Comparison of ENCODE assay signal across 11 cellular contexts in genomic region chr22:40009231-40009769, GRCh38. TPM values are rescaled to one million over a fixed set of nuclear protein-coding genes. Genes with fewer than 3 reads are reported as not detected.
DNase-seq lines count a peak whose midpoint lies in the region; ATAC-seq and TF ChIP-seq lines count a peak whose summit lies in the region.
"Had no signal": no experiment of that assay in that cellular context is flagged by ENCODE, and none has a peak within 500 bp of the region (broad histone marks: within the 10 kb centered on the region; RNA-seq: fewer than 3 reads in every experiment).

No MANE protein-coding gene starts in this region.

- H3K9me3 Mint-ChIP-seq in CD4-positive, alpha-beta T cell, result no peaks in the 10 kb centered on the region
- no peaks in the 10 kb centered on the region for H3K9me3 Mint-ChIP-seq in activated naive CD4-positive, alpha-beta T cell treated with anti-CD3 and anti-CD28 coated beads, Interleukin-2, amount 50 U/mL, for 72 hours
- H3K9me3 Mint-ChIP-seq in immature natural killer cell (no peaks in the 10 kb centered on the region), progenitor cell of endocrine pancreas (ENCODE audit: low read depth) (peaks cover 5% of the 10 kb centered on the region)
- H3K9me3 Mint-ChIP-seq: activated B cell treated with CpG ODN at 0.5 μM for 24 hours had no signal

- ATAC-seq in CD4-positive, alpha-beta T cell (ENCODE audit: poor library complexity), result no peak
- ATAC-seq in activated naive CD4-positive, alpha-beta T cell treated with anti-CD3 and anti-CD28 coated beads, Interleukin-2, amount 50 U/mL, for 72 hours, result peak; percentile 26 to 52
- ATAC-seq in HG03469 (IDR thresholded peaks at IDR 0.05; ENCODE audit: unreplicated experiment), result no peak

- H3K36me3 Mint-ChIP-seq in CD4-positive, alpha-beta T cell (ENCODE audit: low read depth), result no peaks in the 10 kb centered on the region
- no peaks in the 10 kb centered on the region for H3K36me3 Mint-ChIP-seq in activated naive CD4-positive, alpha-beta T cell treated with anti-CD3 and anti-CD28 coated beads, Interleukin-2, amount 50 U/mL, for 72 hours
- H3K36me3 Mint-ChIP-seq in immature natural killer cell (peaks cover 0 to 4% (median 0%) of the 10 kb centered on the region in 3 donors), progenitor cell of endocrine pancreas (ENCODE audit: insufficient read depth) (peaks cover 9% of the 10 kb centered on the region)

- DNase-seq in CD4-positive, alpha-beta T cell, result no peak
- DNase-seq in M059J (ENCODE audit: low read depth) (peak; percentile 33), immature natural killer cell (peak; percentile 15 to 38 (median 16)), OCI-LY7 (ENCODE audit: low spot score) (no peak), progenitor cell of endocrine pancreas (ENCODE audit: low spot score, unreplicated experiment) (no peak), hippocampal formation (lab: John Stamatoyannopoulos, UW) (no peak)
- no peak for DNase-seq in activated naive CD4-positive, alpha-beta T cell treated with anti-CD3 and anti-CD28 coated beads, Interleukin-2, amount 50 U/mL, for 72 hours (ENCODE audit: low spot score in 2 of 2)
- DNase-seq: activated B cell treated with CpG ODN at 0.5 μM for 24 hours, DND-41, kidney glomerular epithelial cell had no signal

- H3K4me1 ChIP-seq in OCI-LY7 (ENCODE audit: insufficient read depth, low read length, poor library complexity, severe bottlenecking), result no peaks in the 10 kb centered on the region

- TF ChIP-seq CTCF in CD4-positive, alpha-beta T cell (IDR thresholded peaks at IDR 0.05), result no peak
- TF ChIP-seq CTCF in OCI-LY7 (conservative IDR thresholded peaks at IDR 0.05; ENCODE audit: low read length) (no peak), progenitor cell of endocrine pancreas (IDR thresholded peaks at IDR 0.05; ENCODE audit: unreplicated experiment) (no peak)

- no peaks in the 10 kb centered on the region for H4K20me1 ChIP-seq in OCI-LY7 (ENCODE audit: insufficient read depth, low read length)

- BruUV-seq in OCI-LY7 (replicated peaks; lab: Mats Ljungman, UMichigan), result no TSS peak

- peaks cover 11% of the 10 kb centered on the region for H3K4me1 Mint-ChIP-seq in CD4-positive, alpha-beta T cell (ENCODE audit: low read depth)
- H3K4me1 Mint-ChIP-seq in immature natural killer cell (peaks cover 15 to 19% of the 10 kb centered on the region in 2 donors), progenitor cell of endocrine pancreas (ENCODE audit: low read depth) (peaks cover 32% of the 10 kb centered on the region)
- H3K4me1 Mint-ChIP-seq: activated B cell treated with CpG ODN at 0.5 μM for 24 hours had no signal

- intact Hi-C loops in CD4-positive, alpha-beta T cell (cut with DNase I, micrococcal nuclease), result no loop called here
- intact Hi-C loops in OCI-LY7 (cut with micrococcal nuclease; ENCODE audit: unreplicated experiment), result no loop called here

- POLR2A ChIA-PET in CD4-positive, alpha-beta T cell (lab: Charles Lee), result interaction anchor here (0.9 to 2.4 kb wide), 6 partner anchors 13 to 489 kb away, joined by 3 to 14 read pairs (median 4); partner anchors contain the start of genes ATF4 and FAM83F
- POLR2A ChIA-PET in OCI-LY7 (lab: Charles Lee), result no interaction called here

- H3K9me3 ChIP-seq in CD4-positive, alpha-beta T cell (ENCODE audit: control insufficient read depth, low read length), result no peaks in the 10 kb centered on the region
- no peaks in the 10 kb centered on the region for H3K9me3 ChIP-seq in OCI-LY7 (ENCODE audit: low read length)

- H3K79me2 ChIP-seq in OCI-LY7 (ENCODE audit: insufficient read depth, low read depth, low read length), result no peaks in the 10 kb centered on the region

- no peaks in the 10 kb centered on the region for H3K36me3 ChIP-seq in OCI-LY7 (ENCODE audit: insufficient read depth, low read length)

- peak overlapping the region; percentile 72 for H3K27ac Mint-ChIP-seq in CD4-positive, alpha-beta T cell
- H3K27ac Mint-ChIP-seq in activated naive CD4-positive, alpha-beta T cell treated with anti-CD3 and anti-CD28 coated beads, Interleukin-2, amount 50 U/mL, for 72 hours, result peak overlapping the region in 1 of 2 donors; percentile 74
- H3K27ac Mint-ChIP-seq in immature natural killer cell, result peak overlapping the region in 3 of 6 donors; percentile 31 to 83 (median 71)
- H3K27ac Mint-ChIP-seq in progenitor cell of endocrine pancreas, result no peak overlapping the region
- H3K27ac Mint-ChIP-seq: activated B cell treated with CpG ODN at 0.5 μM for 24 hours had no signal

- H3K4me3 ChIP-seq in OCI-LY7 (ENCODE audit: low read depth, low read length, poor library complexity, severe bottlenecking), result no peak overlapping the region

- peak overlapping the region; percentile 84 for H3K4me3 Mint-ChIP-seq in CD4-positive, alpha-beta T cell
- H3K4me3 Mint-ChIP-seq in immature natural killer cell (peak overlapping the region; percentile 44 to 79 (median 66)), progenitor cell of endocrine pancreas (ENCODE audit: low read depth) (no peak overlapping the region)
- H3K4me3 Mint-ChIP-seq: activated B cell treated with CpG ODN at 0.5 μM for 24 hours had no signal

- no peaks in the 10 kb centered on the region for H3K9me2 ChIP-seq in OCI-LY7 (ENCODE audit: insufficient read depth, low read length)

- no peaks in the 10 kb centered on the region for H3K27me3 ChIP-seq in CD4-positive, alpha-beta T cell (ENCODE audit: control insufficient read depth, insufficient read depth, low read length)

- no peak overlapping the region for H3K4me2 ChIP-seq in OCI-LY7 (ENCODE audit: low read length)

- no peak overlapping the region for H2AFZ ChIP-seq in OCI-LY7 (ENCODE audit: low read length)

- peaks cover 14% of the 10 kb centered on the region for H3K27me3 Mint-ChIP-seq in CD4-positive, alpha-beta T cell
- H3K27me3 Mint-ChIP-seq in immature natural killer cell (ENCODE audit: low read depth in 3 of 3) (peaks cover 7 to 14% (median 8%) of the 10 kb centered on the region in 3 donors), progenitor cell of endocrine pancreas (peaks cover 3% of the 10 kb centered on the region)

- CTCF ChIA-PET in CD4-positive, alpha-beta T cell (lab: Charles Lee), result interaction anchor here (1.3 kb wide), 1 partner anchor 15 kb away, joined by 4 read pairs; no protein-coding TSS in a partner anchor
- CTCF ChIA-PET in OCI-LY7 (lab: Charles Lee; ENCODE audit: unreplicated experiment), result interaction anchor here (0.6 kb wide), 1 partner anchor 12 kb away, joined by 3 read pairs; no protein-coding TSS in a partner anchor

- no peak overlapping the region for H3K27ac ChIP-seq in CD4-positive, alpha-beta T cell (ENCODE audit: low read depth, low read length)
- no peak overlapping the region for H3K27ac ChIP-seq in OCI-LY7 (ENCODE audit: low read depth, low read length, poor library complexity, severe bottlenecking)

RNA-seq across cellular contexts. Expression of gene FAM83F, which starts 14.5 kb away (rescaled TPM):
- 1 to 10 TPM; 5.2 to 6.8 TPM for total RNA-seq in CD4-positive, alpha-beta T cell
- total RNA-seq in M059J (2014; rRNA removed; shearing (Covaris generic)), result not detected in 2 replicates
- total RNA-seq in activated naive CD4-positive, alpha-beta T cell treated with anti-CD3 and anti-CD28 coated beads, Interleukin-2, amount 50 U/mL, for 72 hours, result 1 to 10 TPM; 1.1 TPM
- polyA plus RNA-seq in immature natural killer cell, result not detected
- total RNA-seq in OCI-LY7 (2014; rRNA removed; shearing (Covaris generic)), result not detected in 2 replicates
- not detected in 2 replicates for total RNA-seq in OCI-LY7 (2022)
- 19.8 and 21.3 TPM in 2 replicates for total RNA-seq in progenitor cell of endocrine pancreas

RNA-seq across cellular contexts. Expression of gene TMA7B, which starts 49.1 kb away (rescaled TPM):
- total RNA-seq in CD4-positive, alpha-beta T cell, result 1 to 10 TPM; 5.7 to 6.5 TPM
- not detected in 2 replicates for total RNA-seq in M059J (2014; rRNA removed; shearing (Covaris generic))
- total RNA-seq in activated naive CD4-positive, alpha-beta T cell treated with anti-CD3 and anti-CD28 coated beads, Interleukin-2, amount 50 U/mL, for 72 hours, result 1 to 10 TPM; 2.4 to 2.5 TPM
- polyA plus RNA-seq in immature natural killer cell, result 1 to 10 TPM in 2 of 3 donors, not detected in 1; 1.4 to 2.1 TPM
- total RNA-seq in OCI-LY7 (2014; rRNA removed; shearing (Covaris generic)), result not detected in 2 replicates
- not detected in 2 replicates for total RNA-seq in OCI-LY7 (2022)
- total RNA-seq in progenitor cell of endocrine pancreas, result not detected in 2 replicates

Comparison
In these comparisons a context has a peak if more than half of its experiments do, and no peak if none do; other contexts are left out.
1. ATAC-seq: peak in activated naive CD4-positive, alpha-beta T cell treated with anti-CD3 and anti-CD28 coated beads, Interleukin-2, amount 50 U/mL, for 72 hours (2 of 2); none in CD4-positive, alpha-beta T cell (single experiment) and HG03469 (single experiment).
2. DNase-seq: peak in M059J (single experiment) and immature natural killer cell (3 of 3); none in CD4-positive, alpha-beta T cell (0 of 10), activated naive CD4-positive, alpha-beta T cell treated with anti-CD3 and anti-CD28 coated beads, Interleukin-2, amount 50 U/mL, for 72 hours (0 of 2), OCI-LY7 (single experiment), progenitor cell of endocrine pancreas (single experiment) and hippocampal formation (0 of 2).